In the genomic region with DNA sequence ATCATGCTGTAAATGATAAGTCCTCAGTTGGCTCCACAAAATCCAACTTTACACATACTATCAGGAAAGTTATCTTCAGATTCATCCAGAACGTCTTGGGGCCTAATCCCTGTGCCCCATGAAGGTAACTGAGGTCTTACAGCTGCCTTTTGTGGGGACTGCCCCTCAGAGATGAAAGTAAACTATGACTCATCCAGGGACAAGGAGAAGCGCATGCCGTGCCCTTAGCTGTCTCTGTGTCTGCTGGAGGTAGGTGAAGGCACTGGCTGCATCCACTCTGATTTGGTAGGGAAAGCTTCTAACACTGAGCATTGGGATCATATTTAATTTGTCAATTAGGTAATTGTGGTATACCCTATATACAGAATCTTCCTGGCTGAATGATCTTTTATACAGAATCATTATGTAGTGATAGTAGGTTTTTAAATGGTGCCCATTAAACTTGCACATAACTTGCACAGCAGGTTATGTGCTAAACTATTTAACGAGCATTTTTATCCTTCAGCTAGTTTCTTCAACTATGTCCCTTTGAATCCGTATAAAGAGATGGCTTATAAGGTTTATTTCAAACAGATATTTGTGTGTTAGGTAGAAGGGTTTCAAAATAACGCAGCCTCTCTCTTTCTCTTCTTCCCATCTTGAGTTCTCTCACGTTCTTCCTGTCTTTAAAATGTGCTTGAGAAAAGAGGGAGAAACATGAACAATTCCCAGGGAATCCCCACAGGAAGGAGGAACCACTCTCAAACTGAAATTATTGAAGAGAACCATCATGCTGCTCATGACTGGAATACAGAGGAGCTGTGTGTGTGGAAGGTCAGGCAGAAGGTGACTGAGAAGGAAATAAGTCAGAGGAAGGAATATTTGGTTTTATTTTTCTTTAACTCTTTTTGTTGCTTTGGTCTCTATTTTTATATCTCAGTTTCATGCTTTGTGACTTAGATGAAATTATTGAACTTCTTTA, we compare ENCODE assay signal across 11 cellular contexts.
DNase-seq lines count a peak whose midpoint lies in the region; ATAC-seq, FAIRE-seq and TF ChIP-seq lines count a peak whose summit lies in the region.
"Had no signal": no experiment of that assay in that cellular context is flagged by ENCODE, and none has a peak within 500 bp of the region (broad histone marks: within the 10 kb centered on the region; RNA-seq: fewer than 3 reads in every experiment).

No MANE protein-coding gene starts in this region.

- H3K4me3 Mint-ChIP-seq in astrocyte (ENCODE audit: unreplicated experiment) (no peak overlapping the region), Caco-2 (ENCODE audit: unreplicated experiment) (no peak overlapping the region), HFFc6 (no peak overlapping the region)

- H3K79me2 ChIP-seq in astrocyte (ENCODE audit: insufficient read depth, low read length): no peaks in the 10 kb centered on the region

- H4K20me1 ChIP-seq in astrocyte (ENCODE audit: insufficient read depth, low read length): no peaks in the 10 kb centered on the region

- H3K27me3 ChIP-seq in astrocyte (ENCODE audit: insufficient read depth, low read length) (no peaks in the 10 kb centered on the region), Caco-2 (replicated peaks; ENCODE audit: control insufficient read depth, insufficient read depth, low read length) (no peaks in the 10 kb centered on the region)

- peaks cover 18% of the 10 kb centered on the region for H3K4me1 Mint-ChIP-seq in astrocyte (ENCODE audit: low read depth, unreplicated experiment)
- H3K4me1 Mint-ChIP-seq in Caco-2 (ENCODE audit: low read depth, unreplicated experiment): peaks cover 9% of the 10 kb centered on the region
- no peaks in the 10 kb centered on the region for H3K4me1 Mint-ChIP-seq in HFFc6 (ENCODE audit: low read depth)

- H2AFZ ChIP-seq in astrocyte (ENCODE audit: low read depth, low read length): no peak overlapping the region

- no peaks in the 10 kb centered on the region for H3K36me3 ChIP-seq in astrocyte (ENCODE audit: insufficient read depth, low read length)
- H3K36me3 ChIP-seq in Caco-2 (ENCODE audit: control insufficient read depth, insufficient read depth, low read length): no peaks in the 10 kb centered on the region

- no peaks in the 10 kb centered on the region for H3K9me3 ChIP-seq in astrocyte (ENCODE audit: insufficient read depth, low read depth, low read length)
- H3K9me3 ChIP-seq in Caco-2: no peaks in the 10 kb centered on the region

- DNase-seq in Daoy (ENCODE audit: low read depth) (peak; percentile 47), astrocyte (ENCODE audit: low read depth) (no peak), Caco-2 (no peak), HFFc6 (no peak), NCI-H345 (lab: John Stamatoyannopoulos, UW) (no peak), GM03348 (ENCODE audit: low spot score) (no peak)
- DNase-seq: caudate nucleus had no signal

- intact Hi-C loops in Caco-2 (cut with micrococcal nuclease; ENCODE audit: unreplicated experiment): no loop called here

- ATAC-seq in GM19035 (IDR thresholded peaks at IDR 0.05; ENCODE audit: unreplicated experiment) (peak; percentile 95), HG02981 (IDR thresholded peaks at IDR 0.05; ENCODE audit: unreplicated experiment) (peak; percentile 92)

- H3K4me2 ChIP-seq in astrocyte (ENCODE audit: low read length): peak overlapping the region; percentile 48

- H3K27me3 Mint-ChIP-seq in astrocyte (ENCODE audit: low read depth, unreplicated experiment): no peaks in the 10 kb centered on the region
- no peaks in the 10 kb centered on the region for H3K27me3 Mint-ChIP-seq in Caco-2 (ENCODE audit: insufficient read depth, unreplicated experiment)
- H3K27me3 Mint-ChIP-seq in HFFc6 (ENCODE audit: insufficient read depth): peaks cover 7% of the 10 kb centered on the region

- FAIRE-seq in astrocyte (lab: Jason Lieb, UNC): no peak
- FAIRE-seq: G401.6, islet of Langerhans had no signal

- no peak overlapping the region for H3K27ac Mint-ChIP-seq in astrocyte (ENCODE audit: unreplicated experiment)
- H3K27ac Mint-ChIP-seq in Caco-2 (ENCODE audit: unreplicated experiment): no peak overlapping the region
- H3K27ac Mint-ChIP-seq in HFFc6: no peak overlapping the region

- CTCF ChIA-PET in Caco-2 (lab: Charles Lee): no interaction called here

- H3K27ac ChIP-seq in astrocyte (ENCODE audit: low read depth, low read length): no peak overlapping the region

- POLR2A ChIA-PET in Caco-2 (lab: Charles Lee): no interaction called here

- peak overlapping the region; percentile 10 for H3K9ac ChIP-seq in astrocyte (ENCODE audit: low read length)

- H3K4me3 ChIP-seq in astrocyte (ENCODE audit: insufficient read depth, low read depth, low read length) (no peak overlapping the region), Caco-2 (ENCODE audit: low read depth, low read length) (no peak overlapping the region)

- H3K36me3 Mint-ChIP-seq in astrocyte (ENCODE audit: low read depth, unreplicated experiment): peaks cover 1% of the 10 kb centered on the region
- H3K36me3 Mint-ChIP-seq in Caco-2 (ENCODE audit: insufficient read depth, unreplicated experiment): no peaks in the 10 kb centered on the region
- H3K36me3 Mint-ChIP-seq in HFFc6 (ENCODE audit: low read depth): no peaks in the 10 kb centered on the region

- no TSS peak for BruUV-seq in Caco-2 (replicated peaks; lab: Mats Ljungman, UMichigan)

- TF ChIP-seq CTCF in astrocyte (IDR thresholded peaks at IDR 0.05; ENCODE audit: insufficient read depth, low read depth, low read length): no peak
- TF ChIP-seq CTCF in Caco-2 (IDR thresholded peaks at IDR 0.05; ENCODE audit: insufficient read depth in 1 of 2, low read depth in 1 of 2, low read length in 1 of 2, severe bottlenecking in 1 of 2, unreplicated experiment in 1 of 2): no peak
- TF ChIP-seq CTCF in HFFc6 (IDR thresholded peaks at IDR 0.05): no peak

- H3K4me1 ChIP-seq in astrocyte (ENCODE audit: insufficient read depth, low read length): no peaks in the 10 kb centered on the region
- H3K4me1 ChIP-seq in Caco-2: peaks cover 7% of the 10 kb centered on the region; the same call in 1 of the 2 replicates

- H3K9me3 Mint-ChIP-seq in astrocyte (ENCODE audit: unreplicated experiment): peaks cover 2% of the 10 kb centered on the region
- no peaks in the 10 kb centered on the region for H3K9me3 Mint-ChIP-seq in Caco-2 (ENCODE audit: unreplicated experiment)
- H3K9me3 Mint-ChIP-seq in HFFc6: no peaks in the 10 kb centered on the region; the same call in 1 of the 2 replicates
